1 cellular context compared by ENCODE assay signal in the genomic region with DNA sequence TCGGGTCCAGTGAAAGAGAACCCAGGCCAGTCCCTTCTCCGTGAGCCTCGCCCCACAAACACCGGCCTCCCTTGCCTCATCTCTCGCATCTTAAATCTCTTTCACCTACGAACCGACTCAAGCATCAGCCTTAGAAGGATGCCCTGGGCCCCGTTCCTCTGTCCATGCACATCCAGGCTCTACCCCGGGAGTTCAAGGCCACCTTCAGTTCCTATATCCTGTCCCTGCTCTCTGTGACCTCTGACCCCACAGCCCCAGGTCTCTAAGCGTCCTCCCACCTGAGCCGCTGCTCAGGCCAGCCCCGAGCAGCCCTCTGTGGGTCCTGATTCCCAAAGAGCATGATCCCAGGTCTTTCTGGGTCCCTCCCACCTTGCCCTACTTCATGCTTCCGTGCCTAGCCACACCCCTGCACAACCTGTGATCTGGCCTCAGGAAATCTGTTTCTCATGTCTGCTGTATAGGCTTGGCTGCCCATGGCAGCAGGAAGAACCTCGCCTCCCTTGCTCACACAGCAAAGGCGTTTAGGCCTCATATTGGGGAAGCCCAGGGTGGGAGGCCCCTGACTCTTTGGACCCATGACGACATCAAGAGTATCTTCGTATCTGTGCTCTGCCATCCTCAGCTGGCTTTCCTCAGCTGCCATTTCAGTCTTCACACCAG.
TF ChIP-seq lines count a peak whose summit lies in the region.

No MANE protein-coding gene starts in this region.

TF ChIP-seq in SK-N-SH, 30 proteins besides CTCF, POLR2A, EP300 and RAD21 (continued from another document):
- TF ChIP-seq GATA2 (CRISPR knock-in tag; IDR thresholded peaks at IDR 0.05) (no peak), FOXM1 (IDR thresholded peaks at IDR 0.05; ENCODE audit: low read depth) (no peak)
